13 cellular contexts compared by ENCODE assay signal in genomic region chr14:92362781-92363235, GRCh38. TPM values are rescaled to one million over a fixed set of nuclear protein-coding genes. Genes with fewer than 3 reads are reported as not detected.
DNase-seq lines count a peak whose midpoint lies in the region; ATAC-seq and TF ChIP-seq lines count a peak whose summit lies in the region.
"Had no signal": no experiment of that assay in that cellular context is flagged by ENCODE, and none has a peak within 500 bp of the region (broad histone marks: within the 10 kb centered on the region; RNA-seq: fewer than 3 reads in every experiment).

No MANE protein-coding gene starts in this region.

- no peaks in the 10 kb centered on the region for H3K27me3 ChIP-seq in layer of hippocampus (ENCODE audit: control insufficient read depth, insufficient read depth, low read length)
- H3K27me3 ChIP-seq: thyroid gland had no signal

- H3K4me3 Mint-ChIP-seq in activated T-cell treated with anti-CD3 and anti-CD28 coated beads, Interleukin-2, amount 50 U/mL, for 24 hours: no peak overlapping the region
- H3K4me3 Mint-ChIP-seq in WTC11: no peak overlapping the region
- H3K4me3 Mint-ChIP-seq: nephron had no signal

- CTCF ChIA-PET in WTC11 (lab: Charles Lee): interaction anchor here (1.4 kb wide), 1 partner anchor 10 kb away, joined by 4 read pairs; no protein-coding TSS in a partner anchor

- DNase-seq in AG09309 (ENCODE audit: low read depth): peak; percentile 5
- peak; percentile 82 for DNase-seq in GM03348 (ENCODE audit: low spot score)
- peak; percentile 14 for DNase-seq in T1000 (lab: John Stamatoyannopoulos, UW)
- no peak for DNase-seq in activated T-cell treated with anti-CD3 and anti-CD28 coated beads, Interleukin-2, amount 50 U/mL, for 24 hours
- no peak for DNase-seq in WTC11 (ENCODE audit: low spot score)
- no peak for DNase-seq in dedifferentiated amniotic fluid mesenchymal stem cell (ENCODE audit: extremely low spot score)
- DNase-seq: activated CD8-positive, alpha-beta memory T cell treated with anti-CD3 and anti-CD28 coated beads, Interleukin-2, amount 50 U/mL, for 48 hours; cerebellar nuclear complex; thyroid gland had no signal

- peaks cover 20% of the 10 kb centered on the region for H3K27me3 Mint-ChIP-seq in activated T-cell treated with anti-CD3 and anti-CD28 coated beads, Interleukin-2, amount 50 U/mL, for 24 hours
- no peaks in the 10 kb centered on the region; the same call in 1 of the 2 replicates for H3K27me3 Mint-ChIP-seq in WTC11 (ENCODE audit: low read depth)

- no peaks in the 10 kb centered on the region for H3K36me3 Mint-ChIP-seq in activated T-cell treated with anti-CD3 and anti-CD28 coated beads, Interleukin-2, amount 50 U/mL, for 24 hours (ENCODE audit: low read depth)
- no peaks in the 10 kb centered on the region for H3K36me3 Mint-ChIP-seq in WTC11

- H3K4me1 Mint-ChIP-seq in activated T-cell treated with anti-CD3 and anti-CD28 coated beads, Interleukin-2, amount 50 U/mL, for 24 hours (ENCODE audit: low read depth): no peaks in the 10 kb centered on the region
- H3K4me1 Mint-ChIP-seq in WTC11: no peaks in the 10 kb centered on the region
- H3K4me1 Mint-ChIP-seq: nephron had no signal

- H3K9me3 Mint-ChIP-seq in activated T-cell treated with anti-CD3 and anti-CD28 coated beads, Interleukin-2, amount 50 U/mL, for 24 hours: no peaks in the 10 kb centered on the region
- H3K9me3 Mint-ChIP-seq in WTC11: no peaks in the 10 kb centered on the region
- H3K9me3 Mint-ChIP-seq: nephron had no signal

- peak overlapping the region; percentile 60 for H3K27ac ChIP-seq in layer of hippocampus (ENCODE audit: low read depth, low read length)
- H3K27ac ChIP-seq: thyroid gland had no signal

- H3K27ac Mint-ChIP-seq in activated T-cell treated with anti-CD3 and anti-CD28 coated beads, Interleukin-2, amount 50 U/mL, for 24 hours: no peak overlapping the region
- no peak overlapping the region for H3K27ac Mint-ChIP-seq in WTC11
- H3K27ac Mint-ChIP-seq: nephron had no signal

- TF ChIP-seq CTCF in AG09309 (IDR thresholded peaks at IDR 0.05; ENCODE audit: control insufficient read depth, insufficient read depth, low read depth, low read length, missing control alignments) (peak; percentile 6), WTC11 (IDR thresholded peaks at IDR 0.05) (no peak)

- POLR2A ChIA-PET in WTC11 (lab: Charles Lee): interaction anchor here (0.7 kb wide), 1 partner anchor 16 kb away, joined by 3 read pairs; no protein-coding TSS in a partner anchor

- no peak overlapping the region for H3K4me3 ChIP-seq in AG09309 (ENCODE audit: control insufficient read depth, low read depth, low read length)
- H3K4me3 ChIP-seq: thyroid gland had no signal

- no peak for ATAC-seq in HG03442 (IDR thresholded peaks at IDR 0.05; ENCODE audit: unreplicated experiment)
- ATAC-seq in WTC11: no peak

TF ChIP-seq in WTC11, 78 proteins besides CTCF, POLR2A, EP300 and RAD21 (continues in another document):
- TF ChIP-seq SOX15 (CRISPR knock-in tag; IDR thresholded peaks at IDR 0.05) (no peak), ATF3 (CRISPR knock-in tag; conservative IDR thresholded peaks at IDR 0.05) (no peak), ARID4B (CRISPR knock-in tag; IDR thresholded peaks at IDR 0.05; ENCODE audit: borderline replicate concordance) (no peak), ZMAT4 (CRISPR knock-in tag; IDR thresholded peaks at IDR 0.05) (no peak), AR (CRISPR knock-in tag; IDR thresholded peaks at IDR 0.05) (no peak), JAZF1 (CRISPR knock-in tag; IDR thresholded peaks at IDR 0.05) (no peak), ERG (CRISPR knock-in tag; IDR thresholded peaks at IDR 0.05) (no peak), NR3C1 (CRISPR knock-in tag; conservative IDR thresholded peaks at IDR 0.05; ENCODE audit: low read depth) (no peak), ZNF423 (CRISPR knock-in tag; IDR thresholded peaks at IDR 0.05) (no peak), GTF2I (CRISPR knock-in tag; conservative IDR thresholded peaks at IDR 0.05) (no peak), FOXP4 (CRISPR knock-in tag; IDR thresholded peaks at IDR 0.05) (no peak), OVOL2 (CRISPR knock-in tag; IDR thresholded peaks at IDR 0.05; ENCODE audit: borderline replicate concordance) (no peak)

RNA-seq across cellular contexts. Expression of gene SLC24A4, which starts 39.8 kb away (rescaled TPM):
- 0.37 to 0.90 TPM (median 0.46 TPM) in 3 replicates for total RNA-seq in WTC11 (2021)
- total RNA-seq: HT-29 had no signal

Comparison
In these comparisons a context has a peak if more than half of its experiments do, and no peak if none do; other contexts are left out.
1. DNase-seq: peak in AG09309 (single experiment), GM03348 (single experiment) and T1000 (single experiment); none in activated T-cell treated with anti-CD3 and anti-CD28 coated beads, Interleukin-2, amount 50 U/mL, for 24 hours (single experiment), WTC11 (single experiment) and dedifferentiated amniotic fluid mesenchymal stem cell (single experiment).